ENCODE assay signal across 1 cellular context in genomic region chr18:44799422-44800421, GRCh38.
TF ChIP-seq lines count a peak whose summit lies in the region.

No MANE protein-coding gene starts in this region.

TF ChIP-seq in SK-N-SH, 30 proteins besides CTCF, POLR2A, EP300 and RAD21 (continued from another document):
- TF ChIP-seq IRF3 (IDR thresholded peaks at IDR 0.05; ENCODE audit: low read depth, low read length) = no peak
- no peak for TF ChIP-seq GABPA (IDR thresholded peaks at IDR 0.05; ENCODE audit: low read depth)
- TF ChIP-seq TAF1 (IDR thresholded peaks at IDR 0.05; ENCODE audit: borderline replicate concordance, low read depth, low read length) = no peak
- no peak for TF ChIP-seq SMC3 (IDR thresholded peaks at IDR 0.05; ENCODE audit: low read depth, low read length)
